19 cellular contexts compared by ENCODE assay signal in the genomic region with DNA sequence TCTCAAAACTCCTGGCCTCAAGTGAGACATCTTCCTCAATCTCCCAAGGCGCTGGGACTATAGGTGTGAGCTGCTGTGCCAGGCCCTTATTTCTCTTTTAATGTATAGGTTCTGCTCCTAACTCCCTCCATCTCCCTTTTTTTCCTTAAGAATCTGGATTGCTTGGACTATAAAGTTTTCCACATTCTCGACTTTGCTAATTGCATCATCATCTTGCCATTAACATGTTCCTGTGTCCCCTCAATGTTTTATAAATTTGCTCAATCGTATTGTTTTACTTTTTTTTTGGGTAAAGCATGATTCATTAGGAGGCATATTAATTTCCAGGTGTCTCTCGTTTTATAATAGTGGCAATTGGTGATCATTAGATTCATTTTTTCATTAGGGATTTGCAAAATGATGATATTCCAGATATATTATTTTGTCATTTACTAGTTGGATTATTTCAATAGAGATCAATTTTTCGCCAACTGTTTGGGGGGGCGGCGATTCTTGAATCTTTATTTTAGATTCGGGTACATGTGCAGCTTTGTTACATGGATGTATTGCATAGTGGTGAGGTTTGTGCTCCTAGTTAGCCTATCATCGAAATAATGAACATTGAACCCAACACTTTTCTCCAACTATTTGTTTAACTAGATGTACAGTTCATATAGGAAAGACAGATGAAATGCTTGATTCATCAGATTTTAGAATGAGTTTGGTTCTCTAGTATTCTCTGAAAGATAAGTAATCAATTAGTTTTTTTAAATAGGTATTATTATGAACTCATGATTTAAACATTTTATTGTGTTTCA.
"Had no signal": no experiment of that assay in that cellular context is flagged by ENCODE, and none has a peak within 500 bp of the region (broad histone marks: within the 10 kb centered on the region; RNA-seq: fewer than 3 reads in every experiment).

No MANE protein-coding gene starts in this region.

- DNase-seq: activated CD4-positive, alpha-beta memory T cell treated with anti-CD3 and anti-CD28 coated beads for 36 hours; activated CD4-positive, alpha-beta T cell treated with anti-CD3 and anti-CD28 coated beads for 48 hours; activated effector memory CD4-positive, alpha-beta T cell treated with anti-CD3 and anti-CD28 coated beads, Interleukin-2, amount 50 U/mL, for 16 hours; activated naive CD8-positive, alpha-beta T cell treated with anti-CD3 and anti-CD28 coated beads for 36 hours; activated T-cell treated with anti-CD3 and anti-CD28 coated beads, Interleukin-2, amount 50 U/mL, for 48 hours; amniotic stem cell; colonic mucosa; dorsolateral prefrontal cortex; glutamatergic neuron; hippocampal formation; kidney glomerular epithelial cell; left lung; pancreas; psoas muscle; stimulated activated CD4-positive, alpha-beta T cell treated with anti-CD3 and anti-CD28 coated beads, Interleukin-4, amount 100 ng/mL, for 4 hours; stimulated activated naive CD8-positive, alpha-beta T cell treated with anti-CD3 and anti-CD28 coated beads, Interleukin-15, amount 100 ng/mL, for 72 hours; T-cell; tibial artery had no signal

- ATAC-seq: left lung; pancreas; psoas muscle; stimulated activated naive CD8-positive, alpha-beta T cell treated with anti-CD3 and anti-CD28 coated beads, Interleukin-15, amount 100 ng/mL, for 72 hours; T-cell had no signal

- H3K9me3 Mint-ChIP-seq: activated CD4-positive, alpha-beta memory T cell treated with anti-CD3 and anti-CD28 coated beads for 36 hours; activated naive CD8-positive, alpha-beta T cell treated with anti-CD3 and anti-CD28 coated beads for 36 hours; nephron; stimulated activated naive CD8-positive, alpha-beta T cell treated with anti-CD3 and anti-CD28 coated beads, Interleukin-15, amount 100 ng/mL, for 72 hours; T-cell had no signal

- H3K27ac Mint-ChIP-seq: activated CD4-positive, alpha-beta memory T cell treated with anti-CD3 and anti-CD28 coated beads for 36 hours; activated naive CD8-positive, alpha-beta T cell treated with anti-CD3 and anti-CD28 coated beads for 36 hours; nephron had no signal

- H3K27me3 Mint-ChIP-seq: activated CD4-positive, alpha-beta memory T cell treated with anti-CD3 and anti-CD28 coated beads for 36 hours; activated naive CD8-positive, alpha-beta T cell treated with anti-CD3 and anti-CD28 coated beads for 36 hours; stimulated activated naive CD8-positive, alpha-beta T cell treated with anti-CD3 and anti-CD28 coated beads, Interleukin-15, amount 100 ng/mL, for 72 hours; T-cell had no signal

- H3K4me3 Mint-ChIP-seq: activated CD4-positive, alpha-beta memory T cell treated with anti-CD3 and anti-CD28 coated beads for 36 hours; activated naive CD8-positive, alpha-beta T cell treated with anti-CD3 and anti-CD28 coated beads for 36 hours; nephron; stimulated activated naive CD8-positive, alpha-beta T cell treated with anti-CD3 and anti-CD28 coated beads, Interleukin-15, amount 100 ng/mL, for 72 hours; T-cell had no signal
